Comparison of ENCODE assay signal across 8 cellular contexts in the genomic region with DNA sequence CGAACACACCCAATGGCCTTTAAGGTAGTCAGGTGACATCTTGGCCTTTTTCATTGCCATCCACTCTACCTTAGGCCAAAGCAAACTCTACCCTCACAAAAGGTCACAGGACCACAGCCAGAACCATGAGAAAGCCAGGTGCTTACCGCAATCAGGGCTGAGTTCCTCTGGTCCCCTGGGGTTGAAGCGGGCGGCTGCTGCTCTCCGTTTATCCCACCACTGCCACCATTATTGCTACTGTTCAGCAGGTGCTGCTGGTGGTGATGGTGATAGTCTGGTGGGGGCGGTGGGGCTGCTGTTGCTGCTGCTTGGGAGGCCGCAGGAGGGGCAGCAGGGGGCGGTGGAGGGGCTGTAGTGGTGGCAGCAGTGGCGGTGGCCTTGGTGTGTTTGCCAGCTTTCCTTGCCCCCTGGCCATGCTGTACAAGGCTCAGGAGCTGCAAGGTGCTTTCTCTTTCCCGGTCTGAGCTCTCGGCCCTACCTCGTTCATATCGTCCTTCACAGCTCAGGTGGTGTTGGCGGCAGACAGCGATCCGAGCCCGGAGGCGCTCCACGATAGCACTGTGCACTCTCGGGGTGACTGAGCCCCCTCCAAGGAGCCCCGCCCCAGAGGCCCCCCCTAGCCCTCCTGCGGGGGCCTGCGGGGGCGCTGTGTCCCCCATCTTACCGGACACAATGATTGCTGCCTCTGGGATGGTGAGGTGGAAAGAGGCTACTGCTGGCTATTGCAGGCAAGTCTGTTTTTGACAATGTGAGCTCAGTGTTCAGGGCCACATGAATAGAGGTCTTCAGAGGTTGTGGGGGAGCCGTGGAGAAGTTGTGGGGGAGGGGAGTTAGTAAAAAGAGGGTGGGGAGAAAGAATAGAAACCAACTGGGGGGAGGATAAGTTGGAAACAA. TPM values are rescaled to one million over a fixed set of nuclear protein-coding genes. Genes with fewer than 3 reads are reported as not detected.
A peak's percentile ranks its signal among the peaks of the same experiment; 100 is the strongest.
DNase-seq lines count a peak whose midpoint lies in the region; ATAC-seq and TF ChIP-seq lines count a peak whose summit lies in the region.

No MANE protein-coding gene starts in this region.

- no peaks in the 10 kb centered on the region for H3K9me3 ChIP-seq in left ventricle myocardium inferior (replicated peaks)

- H3K4me3 ChIP-seq in left ventricle myocardium inferior = peak overlapping the region; percentile 76
- H3K4me3 ChIP-seq in rectal smooth muscle tissue (ENCODE audit: low read length) = peak overlapping the region; percentile 98

- H3K27me3 ChIP-seq in left ventricle myocardium inferior (ENCODE audit: low read depth) (no peaks in the 10 kb centered on the region), rectal smooth muscle tissue (ENCODE audit: control insufficient read depth, insufficient read depth, low read length) (no peaks in the 10 kb centered on the region)

- POLR2A ChIA-PET in activated naive CD8-positive, alpha-beta T cell treated with anti-CD3 and anti-CD28 coated beads, Interleukin-2, amount 10 ng/mL, durations not matched to agents 7 days and 5 days (lab: Charles Lee) = interaction anchor here (0.8 to 5.6 kb wide), 15 partner anchors 47 to 551 kb away, joined by 3 to 48 read pairs (median 4); a partner anchor contains a TSS

- H3K4me1 Mint-ChIP-seq in activated naive CD8-positive, alpha-beta T cell treated with anti-CD3 and anti-CD28 coated beads, Interleukin-2, amount 10 ng/mL, durations not matched to agents 7 days and 5 days = peaks cover 37% of the 10 kb centered on the region

- DNase-seq in GM13977 (ENCODE audit: low spot score) (peak; percentile 52), left ventricle myocardium inferior (peak; percentile 45), cerebellar nuclear complex (lab: John Stamatoyannopoulos, UW) (no peak)
- peak; percentile 84 for DNase-seq in activated naive CD8-positive, alpha-beta T cell treated with anti-CD3 and anti-CD28 coated beads, Interleukin-2, amount 10 ng/mL, durations not matched to agents 7 days and 5 days

- intact Hi-C loops in left ventricle myocardium inferior (cut with micrococcal nuclease) = loop anchor here (2.0 kb wide), 1 partner anchor 287 kb away; no protein-coding TSS in a partner anchor

- ATAC-seq in HG02943 (IDR thresholded peaks at IDR 0.05; ENCODE audit: low read depth, unreplicated experiment) = peak; percentile 36
- peak; percentile 66 for ATAC-seq in activated naive CD8-positive, alpha-beta T cell treated with anti-CD3 and anti-CD28 coated beads, Interleukin-2, amount 10 ng/mL, durations not matched to agents 7 days and 5 days (ENCODE audit: low read depth)
- no peak for ATAC-seq in GM18870 (IDR thresholded peaks at IDR 0.05; ENCODE audit: unreplicated experiment)

- peak overlapping the region; percentile 90 for H3K27ac Mint-ChIP-seq in activated naive CD8-positive, alpha-beta T cell treated with anti-CD3 and anti-CD28 coated beads, Interleukin-2, amount 10 ng/mL, durations not matched to agents 7 days and 5 days

- 0 out of 2 replicates have a peak, but pooled peaks have one; percentile 27 for TF ChIP-seq POLR2A in Raji (IDR thresholded peaks at IDR 0.05; ENCODE audit: insufficient read depth, low read depth, low read length)

- H3K27ac ChIP-seq in left ventricle myocardium inferior (replicated peaks) (peak overlapping the region; percentile 82), rectal smooth muscle tissue (ENCODE audit: low read depth, low read length) (no peak overlapping the region)

- no peaks in the 10 kb centered on the region for H3K36me3 ChIP-seq in left ventricle myocardium inferior
- no peaks in the 10 kb centered on the region for H3K36me3 ChIP-seq in rectal smooth muscle tissue (ENCODE audit: control insufficient read depth, insufficient read depth, low read length)

- no peaks in the 10 kb centered on the region for H3K9me3 Mint-ChIP-seq in activated naive CD8-positive, alpha-beta T cell treated with anti-CD3 and anti-CD28 coated beads, Interleukin-2, amount 10 ng/mL, durations not matched to agents 7 days and 5 days

- TF ChIP-seq CTCF in GM13977 (IDR thresholded peaks at IDR 0.05; ENCODE audit: extremely low read depth, insufficient read depth, missing control alignments) (peak; percentile 49), left ventricle myocardium inferior (IDR thresholded peaks at IDR 0.05; ENCODE audit: borderline replicate concordance) (peak; percentile 49)

- peak overlapping the region; percentile 96 for H3K4me3 Mint-ChIP-seq in activated naive CD8-positive, alpha-beta T cell treated with anti-CD3 and anti-CD28 coated beads, Interleukin-2, amount 10 ng/mL, durations not matched to agents 7 days and 5 days

- in situ Hi-C loops in GM13977 (cut with MboI; ENCODE audit: low pct_unique_long_range_greater_than_20kb, low sequenced_read_pairs, unreplicated experiment) = loop anchor here (25.0 kb wide), 1 partner anchor 279 kb away; no protein-coding TSS in a partner anchor

- H3K9ac ChIP-seq in rectal smooth muscle tissue (ENCODE audit: low read length) = no peak overlapping the region

- H3K27me3 Mint-ChIP-seq in activated naive CD8-positive, alpha-beta T cell treated with anti-CD3 and anti-CD28 coated beads, Interleukin-2, amount 10 ng/mL, durations not matched to agents 7 days and 5 days = no peaks in the 10 kb centered on the region

- H3K36me3 Mint-ChIP-seq in activated naive CD8-positive, alpha-beta T cell treated with anti-CD3 and anti-CD28 coated beads, Interleukin-2, amount 10 ng/mL, durations not matched to agents 7 days and 5 days = peaks cover 8% of the 10 kb centered on the region

- H3K4me1 ChIP-seq in left ventricle myocardium inferior (peaks cover 61% of the 10 kb centered on the region), rectal smooth muscle tissue (ENCODE audit: control insufficient read depth, insufficient read depth, low read length) (peaks cover 9% of the 10 kb centered on the region)

RNA-seq across cellular contexts. Expression of a gene that starts 1.5 kb away (rescaled TPM):
- 10 to 100 TPM; 18.6 to 20.5 TPM for total RNA-seq in activated naive CD8-positive, alpha-beta T cell treated with anti-CD3 and anti-CD28 coated beads, Interleukin-2, amount 10 ng/mL, durations not matched to agents 7 days and 5 days
- 4.5 TPM for total RNA-seq in left ventricle myocardium inferior

RNA-seq across cellular contexts. Expression of a gene that starts 48.2 kb away (rescaled TPM):
- total RNA-seq in activated naive CD8-positive, alpha-beta T cell treated with anti-CD3 and anti-CD28 coated beads, Interleukin-2, amount 10 ng/mL, durations not matched to agents 7 days and 5 days = 10 to 100 TPM; 34.6 to 40.3 TPM
- total RNA-seq in left ventricle myocardium inferior = 15.9 TPM

RNA-seq across cellular contexts. Expression of a gene that starts 48.3 kb away (rescaled TPM):
- total RNA-seq in activated naive CD8-positive, alpha-beta T cell treated with anti-CD3 and anti-CD28 coated beads, Interleukin-2, amount 10 ng/mL, durations not matched to agents 7 days and 5 days = 10 to 100 TPM; 12.7 to 14.1 TPM
- 6.3 TPM for total RNA-seq in left ventricle myocardium inferior

Comparison
In these comparisons a context has a peak if more than half of its experiments do, and no peak if none do; other contexts are left out.
1. DNase-seq: peak in GM13977 (single experiment), activated naive CD8-positive, alpha-beta T cell treated with anti-CD3 and anti-CD28 coated beads, Interleukin-2, amount 10 ng/mL, durations not matched to agents 7 days and 5 days (single experiment) and left ventricle myocardium inferior (single experiment); none in cerebellar nuclear complex (0 of 2).